In genomic region chr1:42913426-42914091, GRCh38 we compare ENCODE assay signal across 8 cellular contexts. TPM values are rescaled to one million over a fixed set of nuclear protein-coding genes. Genes with fewer than 3 reads are reported as not detected.
DNase-seq lines count a peak whose midpoint lies in the region; ATAC-seq and TF ChIP-seq lines count a peak whose summit lies in the region.

No MANE protein-coding gene starts in this region.

- TF ChIP-seq CTCF in 22Rv1 (IDR thresholded peaks at IDR 0.05) (peak; percentile 75), choroid plexus epithelial cell (conservative IDR thresholded peaks at IDR 0.05; ENCODE audit: low read depth, low read length) (peak; percentile 91)

- ATAC-seq in left lobe of liver = peak; percentile 97
- ATAC-seq in stimulated activated naive CD8-positive, alpha-beta T cell treated with anti-CD3 and anti-CD28 coated beads, Interleukin-15, amount 100 ng/mL, for 72 hours = peak; percentile 90

- H3K4me3 ChIP-seq in choroid plexus epithelial cell (ENCODE audit: low read depth, low read length) = no peak overlapping the region

- DNase-seq in GF-D8 (lab: John Stamatoyannopoulos, UW) (peak; percentile 56), NCI-H146 (lab: John Stamatoyannopoulos, UW) (peak; percentile 37), SW480 (ENCODE audit: low spot score) (peak; percentile 81), choroid plexus epithelial cell (ENCODE audit: low read depth) (peak; percentile 94), left lobe of liver (ENCODE audit: low spot score) (peak; percentile 63), cerebellar nuclear complex (lab: John Stamatoyannopoulos, UW) (no peak)
- peak; percentile 61 to 62 for DNase-seq in stimulated activated naive CD8-positive, alpha-beta T cell treated with anti-CD3 and anti-CD28 coated beads, Interleukin-15, amount 100 ng/mL, for 72 hours

- no peaks in the 10 kb centered on the region for H3K27me3 Mint-ChIP-seq in stimulated activated naive CD8-positive, alpha-beta T cell treated with anti-CD3 and anti-CD28 coated beads, Interleukin-15, amount 100 ng/mL, for 72 hours

- H3K9me3 Mint-ChIP-seq in stimulated activated naive CD8-positive, alpha-beta T cell treated with anti-CD3 and anti-CD28 coated beads, Interleukin-15, amount 100 ng/mL, for 72 hours = no peaks in the 10 kb centered on the region

- no peaks in the 10 kb centered on the region for H3K4me1 Mint-ChIP-seq in stimulated activated naive CD8-positive, alpha-beta T cell treated with anti-CD3 and anti-CD28 coated beads, Interleukin-15, amount 100 ng/mL, for 72 hours

- peak overlapping the region in 1 of 2 donors; percentile 34 for H3K27ac Mint-ChIP-seq in stimulated activated naive CD8-positive, alpha-beta T cell treated with anti-CD3 and anti-CD28 coated beads, Interleukin-15, amount 100 ng/mL, for 72 hours

- H3K4me3 Mint-ChIP-seq in stimulated activated naive CD8-positive, alpha-beta T cell treated with anti-CD3 and anti-CD28 coated beads, Interleukin-15, amount 100 ng/mL, for 72 hours = no peak overlapping the region

- no peak overlapping the region for H3K27ac ChIP-seq in 22Rv1

RNA-seq across cellular contexts. Expression of gene SLC2A1, which starts 45.1 kb away (rescaled TPM):
- total RNA-seq in left lobe of liver = 9.5 TPM

Comparison
In these comparisons a context has a peak if more than half of its experiments do, and no peak if none do; other contexts are left out.
1. DNase-seq: peak in GF-D8 (single experiment), NCI-H146 (single experiment), SW480 (single experiment), choroid plexus epithelial cell (single experiment), left lobe of liver (single experiment) and stimulated activated naive CD8-positive, alpha-beta T cell treated with anti-CD3 and anti-CD28 coated beads, Interleukin-15, amount 100 ng/mL, for 72 hours (2 of 2); none in cerebellar nuclear complex (0 of 2).